In genomic region chr1:40777224-40777970, GRCh38 we compare ENCODE assay signal across 33 cellular contexts. TPM values are rescaled to one million over a fixed set of nuclear protein-coding genes. Genes with fewer than 3 reads are reported as not detected.
"Had no signal": no experiment of that assay in that cellular context is flagged by ENCODE, and none has a peak within 500 bp of the region (broad histone marks: within the 10 kb centered on the region; RNA-seq: fewer than 3 reads in every experiment).

No MANE protein-coding gene starts in this region.

- H3K79me2 ChIP-seq: hepatocyte had no signal

- H3K4me1 Mint-ChIP-seq: neural progenitor cell had no signal

- H2AFZ ChIP-seq: hepatocyte, neural progenitor cell had no signal

- H3K27ac Mint-ChIP-seq: natural killer cell, nephron progenitor cell, neural progenitor cell had no signal

- H3K4me2 ChIP-seq: hepatocyte, neural progenitor cell had no signal

- H3K9me3 ChIP-seq: left lung, lower lobe of right lung, neutrophil, ovary, prostate gland, stomach, testis, thyroid gland, transverse colon had no signal

- H3K4me3 ChIP-seq: heart right ventricle, hepatocyte, left lung, lower lobe of right lung, neural progenitor cell, ovary, prostate gland, skin epidermis, stomach, testis, thyroid gland, transverse colon, upper lobe of left lung had no signal

- DNase-seq: heart right ventricle; left colon; left lung; lower lobe of right lung; mammary epithelial cell; mesenchymal stem cell; naive B cell; natural killer cell; nephron progenitor cell; occipital lobe; ovary; posterior cingulate gyrus; retina; right cardiac atrium; stimulated activated CD4-positive, alpha-beta T cell treated with anti-CD3 and anti-CD28 coated beads, Interleukin-12 subunit alpha, Interleukin-12 subunit beta, amount 100 ng/mL, for 4 hours; stimulated activated CD4-positive, alpha-beta T cell treated with anti-CD3 and anti-CD28 coated beads, Interleukin-15, amount 100 ng/mL, for 24 hours; stimulated activated CD4-positive, alpha-beta T cell treated with anti-CD3 and anti-CD28 coated beads, Interleukin-2, amount 100 ng/mL, for 24 hours; stimulated activated CD4-positive, alpha-beta T cell treated with anti-CD3 and anti-CD28 coated beads, Interleukin-4, amount 100 ng/mL, for 1 hour; stimulated activated naive B cell treated with anti-CD40 and anti-IgM and Interleukin-4, amounts not matched to agents 10 μg/mL and 1 μg/mL and 100 μg/mL, for 72 hours; stimulated activated naive CD8-positive, alpha-beta T cell treated with anti-CD3 and anti-CD28 coated beads, Interleukin-15, Interleukin-2, amounts not matched to agents 100 U/mL and 50 U/mL, for 24 hours; stomach; testis; thyroid gland; transverse colon; upper lobe of left lung had no signal

- H3K9ac ChIP-seq: neural progenitor cell had no signal

- H3K9me3 Mint-ChIP-seq: natural killer cell had no signal

- H3K4me3 Mint-ChIP-seq: naive B cell; natural killer cell; nephron progenitor cell; neural progenitor cell; stimulated activated naive B cell treated with anti-CD40 and anti-IgM and Interleukin-4, amounts not matched to agents 10 μg/mL and 1 μg/mL and 100 μg/mL, for 72 hours had no signal

- H3K27ac ChIP-seq: heart right ventricle, hepatocyte, left lung, lower lobe of right lung, neural progenitor cell, neutrophil, ovary, prostate gland, skin epidermis, stomach, testis, thyroid gland, transverse colon, upper lobe of left lung had no signal

- H3K4me1 ChIP-seq: left lung, prostate gland, testis had no signal

- ATAC-seq: heart right ventricle; left colon; left lung; lower lobe of right lung; natural killer cell; right cardiac atrium; sciatic nerve; stimulated activated naive B cell treated with anti-CD40 and anti-IgM and Interleukin-4, amounts not matched to agents 10 μg/mL and 1 μg/mL and 100 μg/mL, for 72 hours; stimulated activated naive CD8-positive, alpha-beta T cell treated with anti-CD3 and anti-CD28 coated beads, Interleukin-15, Interleukin-2, amounts not matched to agents 100 U/mL and 50 U/mL, for 24 hours had no signal

- H3K36me3 ChIP-seq: neural progenitor cell, ovary, prostate gland, thyroid gland had no signal

- H3K27me3 ChIP-seq: ovary, testis, thyroid gland, transverse colon, upper lobe of left lung had no signal

- FAIRE-seq: keratinocyte, urothelium cell line had no signal

RNA-seq across cellular contexts. Expression of gene KCNQ4, which starts 6.2 kb away (rescaled TPM):
- total RNA-seq: hepatocyte, mammary epithelial cell had no signal
- polyA plus RNA-seq: hepatocyte, keratinocyte had no signal
